Comparison of ENCODE assay signal across 14 cellular contexts in genomic region chr6:155224618-155225017, GRCh38. TPM values are rescaled to one million over a fixed set of nuclear protein-coding genes. Genes with fewer than 3 reads are reported as not detected.
A peak's percentile ranks its signal among the peaks of the same experiment; 100 is the strongest.
DNase-seq lines count a peak whose midpoint lies in the region; ATAC-seq and TF ChIP-seq lines count a peak whose summit lies in the region.
"Had no signal": no experiment of that assay in that cellular context is flagged by ENCODE, and none has a peak within 500 bp of the region (broad histone marks: within the 10 kb centered on the region; RNA-seq: fewer than 3 reads in every experiment).

No MANE protein-coding gene starts in this region.

- no peak for DNase-seq in activated naive CD8-positive, alpha-beta T cell treated with anti-CD3 and anti-CD28 coated beads, Interleukin-2, amount 50 U/mL, for 24 hours
- no peak for DNase-seq in PC-3
- DNase-seq in caudate nucleus (lab: John Stamatoyannopoulos, UW) = no peak
- no peak for DNase-seq in stimulated activated naive CD8-positive, alpha-beta T cell treated with anti-CD3 and anti-CD28 coated beads, Interleukin-15, amount 100 ng/mL, for 72 hours
- DNase-seq in dedifferentiated amniotic fluid mesenchymal stem cell (ENCODE audit: extremely low spot score) = no peak
- DNase-seq: colonic mucosa, foreskin melanocyte, left ventricle myocardium inferior, NCI-H1105 treated with DMSO at 0.1 percent for 48 hours, T-helper 9 cell had no signal

- no peaks in the 10 kb centered on the region for H3K9me3 ChIP-seq in PC-3 (ENCODE audit: low read length)
- H3K9me3 ChIP-seq: colonic mucosa, left ventricle myocardium inferior had no signal

- intact Hi-C loops in PC-3 (cut with micrococcal nuclease) = loop anchor here (1.0 kb wide), 2 partner anchors 23 to 36 kb away; no protein-coding TSS in a partner anchor

- no peak overlapping the region for H3K4me3 Mint-ChIP-seq in activated naive CD8-positive, alpha-beta T cell
- no peak overlapping the region for H3K4me3 Mint-ChIP-seq in activated naive CD8-positive, alpha-beta T cell treated with anti-CD3 and anti-CD28 coated beads, Interleukin-2, amount 50 U/mL, for 24 hours
- H3K4me3 Mint-ChIP-seq in stimulated activated naive CD8-positive, alpha-beta T cell treated with anti-CD3 and anti-CD28 coated beads, Interleukin-15, amount 100 ng/mL, for 72 hours = no peak overlapping the region
- H3K4me3 Mint-ChIP-seq: CD8-positive, alpha-beta T cell had no signal

- H3K27me3 ChIP-seq in PC-3 (ENCODE audit: low read length) = no peaks in the 10 kb centered on the region
- H3K27me3 ChIP-seq: colonic mucosa had no signal

- H3K4me2 ChIP-seq in PC-3 (ENCODE audit: low read length) = 0 out of 2 replicates have a peak overlapping the region, but pooled peaks have one; percentile 22

- POLR2A ChIA-PET in PC-3 (lab: Charles Lee; ENCODE audit: unreplicated experiment) = no interaction called here

- BruUV-seq in PC-3 (replicated peaks; lab: Mats Ljungman, UMichigan) = no TSS peak

- peaks cover 5% of the 10 kb centered on the region for H3K27me3 Mint-ChIP-seq in activated naive CD8-positive, alpha-beta T cell
- H3K27me3 Mint-ChIP-seq in activated naive CD8-positive, alpha-beta T cell treated with anti-CD3 and anti-CD28 coated beads, Interleukin-2, amount 50 U/mL, for 24 hours = peaks cover 2% of the 10 kb centered on the region
- H3K27me3 Mint-ChIP-seq in stimulated activated naive CD8-positive, alpha-beta T cell treated with anti-CD3 and anti-CD28 coated beads, Interleukin-15, amount 100 ng/mL, for 72 hours = peaks cover 43% of the 10 kb centered on the region

- no peaks in the 10 kb centered on the region for H3K79me2 ChIP-seq in PC-3 (ENCODE audit: low read length)

- no peaks in the 10 kb centered on the region for H3K36me3 ChIP-seq in PC-3 (ENCODE audit: low read depth, low read length)
- H3K36me3 ChIP-seq: colonic mucosa, left ventricle myocardium inferior had no signal

- H3K4me1 ChIP-seq in PC-3 (ENCODE audit: insufficient read depth, low read length) = peaks cover 15% of the 10 kb centered on the region
- H3K4me1 ChIP-seq: colonic mucosa, left ventricle myocardium inferior had no signal

- peak overlapping the region; percentile 84 for H3K27ac Mint-ChIP-seq in activated naive CD8-positive, alpha-beta T cell
- no peak overlapping the region for H3K27ac Mint-ChIP-seq in activated naive CD8-positive, alpha-beta T cell treated with anti-CD3 and anti-CD28 coated beads, Interleukin-2, amount 50 U/mL, for 24 hours
- H3K27ac Mint-ChIP-seq in stimulated activated naive CD8-positive, alpha-beta T cell treated with anti-CD3 and anti-CD28 coated beads, Interleukin-15, amount 100 ng/mL, for 72 hours = peak overlapping the region; percentile 16 to 77

- no peaks in the 10 kb centered on the region for H4K20me1 ChIP-seq in PC-3 (ENCODE audit: low read length)

- H3K9me2 ChIP-seq in PC-3 (replicated peaks; ENCODE audit: low read length) = no peaks in the 10 kb centered on the region

- no peak overlapping the region for H2AFZ ChIP-seq in PC-3 (ENCODE audit: low read length)

- H3K4me3 ChIP-seq in PC-3 (ENCODE audit: low read length) = no peak overlapping the region
- H3K4me3 ChIP-seq: colonic mucosa, left ventricle myocardium inferior had no signal

- peaks cover 16% of the 10 kb centered on the region for H3K4me1 Mint-ChIP-seq in activated naive CD8-positive, alpha-beta T cell (ENCODE audit: low read depth)
- H3K4me1 Mint-ChIP-seq in activated naive CD8-positive, alpha-beta T cell treated with anti-CD3 and anti-CD28 coated beads, Interleukin-2, amount 50 U/mL, for 24 hours = peaks cover 22% of the 10 kb centered on the region
- peaks cover 20% of the 10 kb centered on the region for H3K4me1 Mint-ChIP-seq in stimulated activated naive CD8-positive, alpha-beta T cell treated with anti-CD3 and anti-CD28 coated beads, Interleukin-15, amount 100 ng/mL, for 72 hours

- CTCF ChIA-PET in PC-3 (lab: Charles Lee) = no interaction called here

- ATAC-seq in activated naive CD8-positive, alpha-beta T cell treated with anti-CD3 and anti-CD28 coated beads, Interleukin-2, amount 50 U/mL, for 24 hours = no peak
- ATAC-seq in PC-3 (no peak), GM21825 (IDR thresholded peaks at IDR 0.05; ENCODE audit: unreplicated experiment) (no peak), GM19351 (IDR thresholded peaks at IDR 0.05; ENCODE audit: unreplicated experiment) (no peak)
- no peak for ATAC-seq in stimulated activated naive CD8-positive, alpha-beta T cell treated with anti-CD3 and anti-CD28 coated beads, Interleukin-15, amount 100 ng/mL, for 72 hours

- H3K9ac ChIP-seq in PC-3 (ENCODE audit: low read length) = peak overlapping the region; percentile 31; the same call in 1 of the 2 replicates

- no peak for TF ChIP-seq CTCF in PC-3 (conservative IDR thresholded peaks at IDR 0.05; ENCODE audit: low read depth, low read length)

- H3K27ac ChIP-seq in PC-3 (ENCODE audit: low read length) (peak overlapping the region; percentile 90), caudate nucleus (ENCODE audit: low read depth, low read length) (peak overlapping the region; percentile 26)
- H3K27ac ChIP-seq: colonic mucosa, left ventricle myocardium inferior had no signal

- H3K36me3 Mint-ChIP-seq in activated naive CD8-positive, alpha-beta T cell = peaks cover 2% of the 10 kb centered on the region
- H3K36me3 Mint-ChIP-seq in activated naive CD8-positive, alpha-beta T cell treated with anti-CD3 and anti-CD28 coated beads, Interleukin-2, amount 50 U/mL, for 24 hours (ENCODE audit: low read depth) = peaks cover 1% of the 10 kb centered on the region
- H3K36me3 Mint-ChIP-seq: CD8-positive, alpha-beta T cell had no signal

- no peaks in the 10 kb centered on the region for H3F3A ChIP-seq in PC-3 (ENCODE audit: low read length, unreplicated experiment)

- H3K9me3 Mint-ChIP-seq in activated naive CD8-positive, alpha-beta T cell (ENCODE audit: low read depth) = no peaks in the 10 kb centered on the region
- no peaks in the 10 kb centered on the region for H3K9me3 Mint-ChIP-seq in activated naive CD8-positive, alpha-beta T cell treated with anti-CD3 and anti-CD28 coated beads, Interleukin-2, amount 50 U/mL, for 24 hours
- peaks cover 7 to 9% of the 10 kb centered on the region in 2 donors for H3K9me3 Mint-ChIP-seq in stimulated activated naive CD8-positive, alpha-beta T cell treated with anti-CD3 and anti-CD28 coated beads, Interleukin-15, amount 100 ng/mL, for 72 hours
- H3K9me3 Mint-ChIP-seq: CD8-positive, alpha-beta T cell had no signal

RNA-seq across cellular contexts. Expression of gene CLDN20, which starts 39.2 kb away (rescaled TPM):
- not detected in 2 replicates for total RNA-seq in PC-3 (2014; rRNA removed)
- total RNA-seq: CD8-positive, alpha-beta T cell; colonic mucosa; left ventricle myocardium inferior had no signal
